ENCODE assay signal across 17 cellular contexts in genomic region chr15:41951571-41951970, GRCh38. TPM values are rescaled to one million over a fixed set of nuclear protein-coding genes. Genes with fewer than 3 reads are reported as not detected.
DNase-seq lines count a peak whose midpoint lies in the region; ATAC-seq and TF ChIP-seq lines count a peak whose summit lies in the region.
"Had no signal": no experiment of that assay in that cellular context is flagged by ENCODE, and none has a peak within 500 bp of the region (broad histone marks: within the 10 kb centered on the region; RNA-seq: fewer than 3 reads in every experiment).

No MANE protein-coding gene starts in this region.

- peaks cover 0 to 74% of the 10 kb centered on the region in 2 donors for H3K4me1 ChIP-seq in right atrium auricular region

- H3K9me3 Mint-ChIP-seq in osteocyte (ENCODE audit: unreplicated experiment): no peaks in the 10 kb centered on the region
- H3K9me3 Mint-ChIP-seq in naive thymus-derived CD8-positive, alpha-beta T cell: no peaks in the 10 kb centered on the region
- H3K9me3 Mint-ChIP-seq: CD4-positive, CD25-positive, alpha-beta regulatory T cell had no signal

- H3K36me3 Mint-ChIP-seq in osteocyte (ENCODE audit: unreplicated experiment): peaks cover 14% of the 10 kb centered on the region
- H3K36me3 Mint-ChIP-seq in naive thymus-derived CD8-positive, alpha-beta T cell: peaks cover 0 to 35% (median 28%) of the 10 kb centered on the region in 3 donors

- H3K4me3 ChIP-seq in right atrium auricular region: no peak overlapping the region
- no peak overlapping the region for H3K4me3 ChIP-seq in coronary artery
- H3K4me3 ChIP-seq: A549 had no signal

- H3K4me1 Mint-ChIP-seq in osteocyte (ENCODE audit: unreplicated experiment): peaks cover 47% of the 10 kb centered on the region
- peaks cover 0 to 5% (median 1%) of the 10 kb centered on the region in 4 donors for H3K4me1 Mint-ChIP-seq in naive thymus-derived CD8-positive, alpha-beta T cell

- no peaks in the 10 kb centered on the region for H3K27me3 Mint-ChIP-seq in osteocyte (ENCODE audit: unreplicated experiment)
- H3K27me3 Mint-ChIP-seq in naive thymus-derived CD8-positive, alpha-beta T cell: no peaks in the 10 kb centered on the region
- H3K27me3 Mint-ChIP-seq: CD4-positive, CD25-positive, alpha-beta regulatory T cell had no signal

- no peaks in the 10 kb centered on the region for H3K9me3 ChIP-seq in right atrium auricular region
- H3K9me3 ChIP-seq: A549 had no signal

- DNase-seq in right atrium auricular region (ENCODE audit: low spot score) (peak; percentile 50), cardiac septum (ENCODE audit: low spot score) (no peak), coronary artery (ENCODE audit: low spot score) (peak; percentile 61), osteocyte (ENCODE audit: extremely low spot score, unreplicated experiment) (peak; percentile 44), NCI-H1436 (lab: John Stamatoyannopoulos, UW) (no peak)
- DNase-seq in naive thymus-derived CD8-positive, alpha-beta T cell: no peak
- DNase-seq: Calu3; CD4-positive, CD25-positive, alpha-beta regulatory T cell; DMS79; KBM-7; NCI-H1092; NCI-H1694 treated with DMSO at 0.1 percent for 48 hours; NCI-H69; PC-3 had no signal

- ATAC-seq in naive thymus-derived CD8-positive, alpha-beta T cell: no peak
- no peak for ATAC-seq in HG02970 (IDR thresholded peaks at IDR 0.05; ENCODE audit: low FRiP score, unreplicated experiment)
- ATAC-seq: A549, HCT116, PC-3 had no signal

- no peak overlapping the region for H3K4me3 Mint-ChIP-seq in osteocyte (ENCODE audit: unreplicated experiment)
- H3K4me3 Mint-ChIP-seq in naive thymus-derived CD8-positive, alpha-beta T cell: no peak overlapping the region
- H3K4me3 Mint-ChIP-seq: CD4-positive, CD25-positive, alpha-beta regulatory T cell had no signal

- intact Hi-C loops in cardiac septum (cut with DNase I): no loop called here

- POLR2A ChIA-PET in naive thymus-derived CD8-positive, alpha-beta T cell (lab: Charles Lee): no interaction called here

- H3K27ac Mint-ChIP-seq in osteocyte (ENCODE audit: unreplicated experiment): no peak overlapping the region
- H3K27ac Mint-ChIP-seq in naive thymus-derived CD8-positive, alpha-beta T cell: no peak overlapping the region
- H3K27ac Mint-ChIP-seq: CD4-positive, CD25-positive, alpha-beta regulatory T cell had no signal

- H3K27ac ChIP-seq in right atrium auricular region (peak overlapping the region; percentile 4 to 70), coronary artery (peak overlapping the region in 1 of 2 donors; percentile 57)
- H3K27ac ChIP-seq: A549 had no signal

- H3K27me3 ChIP-seq in right atrium auricular region: no peaks in the 10 kb centered on the region

- TF ChIP-seq CTCF in right atrium auricular region (IDR thresholded peaks at IDR 0.05) (no peak), coronary artery (IDR thresholded peaks at IDR 0.05) (no peak), osteocyte (IDR thresholded peaks at IDR 0.05) (no peak)

- peaks cover 23% of the 10 kb centered on the region for H3K36me3 ChIP-seq in right atrium auricular region

RNA-seq across cellular contexts. Expression of gene EHD4, which starts 20.8 kb away (rescaled TPM):
- total RNA-seq in right atrium auricular region: 10 to 100 TPM; 22.2 to 26.3 TPM
- 42.2 TPM for total RNA-seq in cardiac septum
- total RNA-seq in osteocyte: 20.9 and 21.7 TPM in 2 replicates
- 10 to 100 TPM in 1 of 2 experiments, 1 to 10 TPM in 1; 9.1 to 10.4 TPM for total RNA-seq in naive thymus-derived CD8-positive, alpha-beta T cell
- 1 to 10 TPM; 5.2 to 7.6 (median 5.9) TPM for polyA plus RNA-seq in naive thymus-derived CD8-positive, alpha-beta T cell

RNA-seq across cellular contexts. Expression of gene SPTBN5, which starts 57.7 kb away (rescaled TPM):
- total RNA-seq in right atrium auricular region: 1 to 10 TPM in 1 of 2 donors, under 1 TPM in 1; 0.63 to 1.3 TPM
- 2.4 TPM for total RNA-seq in cardiac septum
- 3.0 and 3.2 TPM in 2 replicates for total RNA-seq in osteocyte
- total RNA-seq in naive thymus-derived CD8-positive, alpha-beta T cell: under 1 TPM; 0.81 to 0.96 TPM
- under 1 TPM in 1 of 3 donors, not detected in 2; 0.02 TPM for polyA plus RNA-seq in naive thymus-derived CD8-positive, alpha-beta T cell

Comparison
In these comparisons a context has a peak if more than half of its experiments do, and no peak if none do; other contexts are left out.
1. DNase-seq: peak in right atrium auricular region (single experiment), coronary artery (single experiment) and osteocyte (single experiment); none in cardiac septum (single experiment), naive thymus-derived CD8-positive, alpha-beta T cell (0 of 10) and NCI-H1436 (single experiment).